ENCODE assay signal across 2 cellular contexts in genomic region chr20:38387953-38388352, GRCh38.
TF ChIP-seq lines count a peak whose summit lies in the region.

No MANE protein-coding gene starts in this region.

TF ChIP-seq in GM12878, 131 proteins besides CTCF, POLR2A, EP300 and RAD21:
- TF ChIP-seq NKRF (conservative IDR thresholded peaks at IDR 0.05) (no peak), ZNF274 (IDR thresholded peaks at IDR 0.05; ENCODE audit: insufficient read depth, insufficient read length) (no peak), IRF3 (IDR thresholded peaks at IDR 0.05) (no peak), CBX5 (IDR thresholded peaks at IDR 0.05; ENCODE audit: low read depth) (no peak)

TF ChIP-seq in HepG2, 621 proteins besides CTCF, POLR2A, EP300 and RAD21:
- no peak for TF ChIP-seq FOXM1 (CRISPR knock-in tag; IDR thresholded peaks at IDR 0.05)
- TF ChIP-seq NFIC (IDR thresholded peaks at IDR 0.05; ENCODE audit: low read length), result no peak
- TF ChIP-seq STAG1 (CRISPR knock-in tag; IDR thresholded peaks at IDR 0.05), result peak; percentile 42
- TF ChIP-seq CSRNP2 (CRISPR knock-in tag; conservative IDR thresholded peaks at IDR 0.05; ENCODE audit: low read depth), result no peak
- TF ChIP-seq NCOA1 (CRISPR knock-in tag; IDR thresholded peaks at IDR 0.05), result no peak
